ENCODE assay signal across 8 cellular contexts in the genomic region with DNA sequence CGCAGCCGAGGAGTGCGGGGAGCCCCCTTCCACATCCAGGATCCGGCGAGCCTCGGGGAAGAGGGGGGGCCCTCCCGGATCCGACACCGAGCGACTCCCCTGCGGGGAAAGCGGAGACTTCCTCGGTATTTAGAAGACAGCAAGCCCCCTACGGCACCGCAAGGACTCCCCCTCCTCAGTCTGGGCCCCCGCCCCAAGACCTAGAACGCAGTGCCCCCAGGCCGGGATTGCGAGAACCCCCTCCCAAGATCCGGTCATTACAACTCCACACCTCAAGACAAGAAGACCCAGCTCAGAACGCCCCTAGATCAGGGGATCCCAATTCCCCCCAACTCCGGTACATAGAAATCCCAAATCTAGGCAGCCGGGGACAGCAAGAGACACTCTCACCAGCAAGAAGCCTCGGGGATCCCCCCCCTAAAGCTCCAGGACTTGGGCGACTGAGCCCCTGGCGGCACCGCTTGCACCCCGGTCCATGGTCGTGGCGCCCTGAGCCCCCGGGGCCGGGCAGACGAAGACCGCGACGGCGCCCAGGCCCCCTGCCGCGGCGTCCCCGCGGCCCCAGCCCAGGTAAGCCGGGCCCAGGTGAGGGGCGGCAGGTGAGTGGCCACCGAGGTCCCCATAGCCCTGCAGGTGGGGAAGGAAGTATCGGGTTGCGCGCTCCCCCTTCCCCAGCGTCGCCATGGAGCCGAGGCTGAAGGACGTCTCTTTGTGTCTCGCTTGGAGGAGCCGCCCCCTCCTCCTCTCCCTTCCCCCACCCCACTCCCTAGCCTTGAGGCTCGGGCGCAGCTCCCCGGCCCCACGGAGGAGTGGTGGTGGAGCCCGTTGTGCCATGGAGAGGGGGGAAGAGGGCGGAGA.
A peak's percentile ranks its signal among the peaks of the same experiment; 100 is the strongest.
DNase-seq lines count a peak whose midpoint lies in the region; ATAC-seq lines count a peak whose summit lies in the region.

No MANE protein-coding gene starts in this region.

- H3K4me1 ChIP-seq in iPS-20b (ENCODE audit: insufficient read depth, low read length) = peaks cover 19% of the 10 kb centered on the region; the same call in 1 of the 2 replicates

- H3K9me3 ChIP-seq in iPS-20b (ENCODE audit: insufficient read depth, low read depth, low read length) = no peaks in the 10 kb centered on the region

- peak overlapping the region; percentile 84 for H3K27ac ChIP-seq in iPS-20b (ENCODE audit: low read length)

- peak overlapping the region; percentile 82 for H3K4me3 ChIP-seq in iPS-20b (ENCODE audit: low read length)

- H3K27me3 ChIP-seq in iPS-20b (ENCODE audit: insufficient read depth, low read length) = no peaks in the 10 kb centered on the region

- peaks cover 19% of the 10 kb centered on the region; the same call in 1 of the 2 replicates for H3K36me3 ChIP-seq in iPS-20b (ENCODE audit: insufficient read depth, low read depth, low read length)

- DNase-seq in NCI-H1105 (lab: John Stamatoyannopoulos, UW) (peak; percentile 79), activated gamma-delta T cell (lab: John Stamatoyannopoulos, UW) (no peak), MV-4-11 (lab: John Stamatoyannopoulos, UW) (no peak), UCSD-AML1 (lab: John Stamatoyannopoulos, UW; ENCODE audit: unreplicated experiment) (no peak)
- DNase-seq in activated naive CD4-positive, alpha-beta T cell treated with Interleukin-2 at 50 U/mL for 16 hours = peak; percentile 25
- no peak for DNase-seq in stimulated activated naive CD8-positive, alpha-beta T cell treated with anti-CD3 and anti-CD28 coated beads, Interleukin-15, Interleukin-2, amounts not matched to agents 100 U/mL and 50 U/mL, for 24 hours

- peak; percentile 14 for ATAC-seq in GM18511 (IDR thresholded peaks at IDR 0.05; ENCODE audit: unreplicated experiment)
- peak; percentile 2 for ATAC-seq in stimulated activated naive CD8-positive, alpha-beta T cell treated with anti-CD3 and anti-CD28 coated beads, Interleukin-15, Interleukin-2, amounts not matched to agents 100 U/mL and 50 U/mL, for 24 hours

- peak overlapping the region; percentile 93 for H3K9ac ChIP-seq in iPS-20b (ENCODE audit: low read depth, low read length)

Comparison
In these comparisons a context has a peak if more than half of its experiments do, and no peak if none do; other contexts are left out.
1. DNase-seq: peak in NCI-H1105 (single experiment) and activated naive CD4-positive, alpha-beta T cell treated with Interleukin-2 at 50 U/mL for 16 hours (single experiment); none in stimulated activated naive CD8-positive, alpha-beta T cell treated with anti-CD3 and anti-CD28 coated beads, Interleukin-15, Interleukin-2, amounts not matched to agents 100 U/mL and 50 U/mL, for 24 hours (single experiment), activated gamma-delta T cell (single experiment), MV-4-11 (single experiment) and UCSD-AML1 (single experiment).